8 cellular contexts compared by ENCODE assay signal in genomic region chr10:96089670-96090462, GRCh38. TPM values are rescaled to one million over a fixed set of nuclear protein-coding genes. Genes with fewer than 3 reads are reported as not detected.
DNase-seq lines count a peak whose midpoint lies in the region; ATAC-seq and TF ChIP-seq lines count a peak whose summit lies in the region.

No MANE protein-coding gene starts in this region.

- no peaks in the 10 kb centered on the region for H4K20me1 ChIP-seq in OCI-LY3 (ENCODE audit: insufficient read depth, low read length)

- H2AFZ ChIP-seq in OCI-LY3 (ENCODE audit: low read depth, low read length) = peak overlapping the region; percentile 71; the same call in 1 of the 2 replicates

- peak overlapping the region; percentile 78 for H3K4me2 ChIP-seq in OCI-LY3 (ENCODE audit: low read length)

- peaks cover 0 to 25% (median 14%) of the 10 kb centered on the region in 7 donors for H3K9me3 Mint-ChIP-seq in naive B cell
- H3K9me3 Mint-ChIP-seq in stimulated activated naive CD8-positive, alpha-beta T cell treated with anti-CD3 and anti-CD28 coated beads, Interleukin-15, amount 100 ng/mL, for 72 hours = peaks cover 0 to 4% of the 10 kb centered on the region in 2 donors

- H3K4me1 ChIP-seq in OCI-LY3 (ENCODE audit: low read length) = peaks cover 17% of the 10 kb centered on the region

- H3K36me3 Mint-ChIP-seq in naive B cell = peaks cover 16 to 28% of the 10 kb centered on the region in 2 donors

- peaks cover 29 to 37% (median 31%) of the 10 kb centered on the region in 3 donors for H3K27me3 Mint-ChIP-seq in naive B cell
- peaks cover 27% of the 10 kb centered on the region for H3K27me3 Mint-ChIP-seq in stimulated activated naive CD8-positive, alpha-beta T cell treated with anti-CD3 and anti-CD28 coated beads, Interleukin-15, amount 100 ng/mL, for 72 hours

- no peaks in the 10 kb centered on the region for H3K79me2 ChIP-seq in OCI-LY3 (ENCODE audit: low read length)

- H3K4me1 Mint-ChIP-seq in naive B cell = peaks cover 8 to 16% (median 9%) of the 10 kb centered on the region in 3 donors
- H3K4me1 Mint-ChIP-seq in stimulated activated naive CD8-positive, alpha-beta T cell treated with anti-CD3 and anti-CD28 coated beads, Interleukin-15, amount 100 ng/mL, for 72 hours = peaks cover 5% of the 10 kb centered on the region

- no peaks in the 10 kb centered on the region for H3K27me3 ChIP-seq in OCI-LY3 (ENCODE audit: low read depth, low read length)

- H3K9me3 ChIP-seq in OCI-LY3 (ENCODE audit: insufficient read depth, low read length) = no peaks in the 10 kb centered on the region

- H3K27ac Mint-ChIP-seq in naive B cell = peak overlapping the region; percentile 99 to 100 (median 99)
- H3K27ac Mint-ChIP-seq in stimulated activated naive CD8-positive, alpha-beta T cell treated with anti-CD3 and anti-CD28 coated beads, Interleukin-15, amount 100 ng/mL, for 72 hours = peak overlapping the region; percentile 97 to 99

- no peaks in the 10 kb centered on the region for H3K36me3 ChIP-seq in OCI-LY3 (replicated peaks; ENCODE audit: low read depth, low read length)

- peak; percentile 76 for ATAC-seq in GM21526 (IDR thresholded peaks at IDR 0.05; ENCODE audit: low FRiP score, unreplicated experiment)
- peak; percentile 89 to 90 for ATAC-seq in naive B cell (ENCODE audit: low read depth in 2 of 2)
- ATAC-seq in stimulated activated naive CD8-positive, alpha-beta T cell treated with anti-CD3 and anti-CD28 coated beads, Interleukin-15, amount 100 ng/mL, for 72 hours = peak; percentile 95

- H3K27ac ChIP-seq in OCI-LY3 (ENCODE audit: low read length) (peak overlapping the region; percentile 93), epithelial cell of prostate (peak overlapping the region; percentile 88)

- peak overlapping the region; percentile 87 for H3K4me3 ChIP-seq in OCI-LY3 (ENCODE audit: low read length)

- peak overlapping the region; percentile 94 for H3K9ac ChIP-seq in OCI-LY3 (ENCODE audit: low read length)

- peak; percentile 84 for DNase-seq in DMS 273 treated with DMSO at 0.1 percent for 48 hours (lab: John Stamatoyannopoulos, UW)
- DNase-seq in HuH-7.5 (ENCODE audit: low spot score) = peak; percentile 58
- DNase-seq in activated T-cell treated with anti-CD3 and anti-CD28 coated beads for 1 hour (ENCODE audit: low read depth) = peak; percentile 86
- peak; percentile 87 for DNase-seq in epithelial cell of prostate (ENCODE audit: low read depth, low spot score)
- peak; percentile 91 for DNase-seq in naive B cell
- DNase-seq in stimulated activated naive CD8-positive, alpha-beta T cell treated with anti-CD3 and anti-CD28 coated beads, Interleukin-15, amount 100 ng/mL, for 72 hours = peak; percentile 92 to 97

- H3K4me3 Mint-ChIP-seq in naive B cell = peak overlapping the region; percentile 85 to 98 (median 96)
- H3K4me3 Mint-ChIP-seq in stimulated activated naive CD8-positive, alpha-beta T cell treated with anti-CD3 and anti-CD28 coated beads, Interleukin-15, amount 100 ng/mL, for 72 hours = peak overlapping the region; percentile 81 to 91

- no peak for TF ChIP-seq CTCF in OCI-LY3 (IDR thresholded peaks at IDR 0.05; ENCODE audit: low read depth, low read length)

RNA-seq across cellular contexts. Expression of gene ZNF518A, which starts 40.2 kb away (rescaled TPM):
- polyA plus RNA-seq in naive B cell (ENCODE audit: low read depth in 6 of 6) = 10 to 100 TPM in 5 of 6 donors, 1 to 10 TPM in 1; 8.2 to 21.4 (median 14.4) TPM

RNA-seq across cellular contexts. Expression of gene CCNJ, which starts 46.5 kb away (rescaled TPM):
- polyA plus RNA-seq in naive B cell (ENCODE audit: low read depth in 6 of 6) = 1 to 10 TPM in 3 of 6 donors, under 1 TPM in 2, not detected in 1; 0.88 to 1.5 (median 1.2) TPM

Comparison
In these comparisons a context has a peak if more than half of its experiments do, and no peak if none do; other contexts are left out.
1. Peak in every context shown above with its lines: DNase-seq, ATAC-seq, H3K4me3 ChIP-seq and H3K27ac ChIP-seq.